In the genomic region with DNA sequence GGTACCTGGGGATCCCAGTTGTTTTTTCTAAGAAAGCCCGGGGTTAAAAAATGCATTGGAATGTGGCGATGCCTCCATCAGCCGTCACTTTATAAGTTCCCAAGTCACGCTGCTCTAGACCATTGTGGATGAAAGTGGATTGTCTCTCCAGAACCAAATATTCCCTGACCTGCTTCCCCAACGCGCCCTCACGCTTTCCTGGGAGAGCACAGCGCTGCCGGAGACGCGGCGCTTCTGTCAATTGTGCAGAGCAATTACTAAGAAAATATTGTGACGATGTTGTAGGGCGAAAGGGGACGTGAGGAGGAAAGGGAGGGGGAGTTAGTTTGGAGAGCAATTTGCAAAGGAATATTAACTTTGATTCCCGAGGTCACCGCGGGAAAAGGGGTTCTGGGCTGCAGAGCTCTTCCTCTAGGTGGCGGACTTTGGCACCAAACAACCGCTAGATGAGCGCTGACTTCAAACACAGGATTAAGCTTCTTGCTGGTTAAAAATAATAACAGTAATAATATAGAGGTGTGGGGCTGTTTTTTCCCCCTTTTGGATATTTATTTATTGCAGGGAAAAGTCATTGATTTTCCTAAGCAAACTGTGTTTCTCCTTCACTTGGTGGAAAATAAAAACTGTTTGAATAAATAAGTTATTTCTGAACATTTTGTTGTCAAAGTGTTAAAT, we compare ENCODE assay signal across 9 cellular contexts. TPM values are rescaled to one million over a fixed set of nuclear protein-coding genes. Genes with fewer than 3 reads are reported as not detected.
DNase-seq lines count a peak whose midpoint lies in the region; ATAC-seq, FAIRE-seq and TF ChIP-seq lines count a peak whose summit lies in the region.
"Had no signal": no experiment of that assay in that cellular context is flagged by ENCODE, and none has a peak within 500 bp of the region (broad histone marks: within the 10 kb centered on the region; RNA-seq: fewer than 3 reads in every experiment).

No MANE protein-coding gene starts in this region.

- peaks cover 2% of the 10 kb centered on the region for H3K36me3 Mint-ChIP-seq in activated CD4-positive, alpha-beta T cell treated with anti-CD3 and anti-CD28 coated beads, Interleukin-2, amount 10 ng/mL, durations not matched to agents 7 days and 5 days (ENCODE audit: low read depth)

- BruUV-seq in GM12878 (replicated peaks; lab: Mats Ljungman, UMichigan), result no TSS peak

- peak; percentile 81 for TF ChIP-seq CTCF in BE2C (IDR thresholded peaks at IDR 0.05; ENCODE audit: low read depth, low read length)
- peak; percentile 49 to 62 (median 54); a peak in 5 of 6 replicates for TF ChIP-seq CTCF in GM12878 (IDR thresholded peaks at IDR 0.05 in 2 of 3, conservative IDR thresholded peaks at IDR 0.05 in 1 of 3; ENCODE audit: control insufficient read depth in 2 of 3, extremely low read depth in 1 of 3, insufficient read depth in 1 of 3, low read depth in 3 of 3, low read length in 3 of 3)
- peak in 3 of 4 donors; percentile 52 to 57 (median 53) for TF ChIP-seq CTCF in right lobe of liver (IDR thresholded peaks at IDR 0.05)

- H3K4me1 Mint-ChIP-seq in activated CD4-positive, alpha-beta T cell treated with anti-CD3 and anti-CD28 coated beads, Interleukin-2, amount 10 ng/mL, durations not matched to agents 7 days and 5 days, result no peaks in the 10 kb centered on the region

- no peak overlapping the region for H3K27ac Mint-ChIP-seq in activated CD4-positive, alpha-beta T cell treated with anti-CD3 and anti-CD28 coated beads, Interleukin-2, amount 10 ng/mL, durations not matched to agents 7 days and 5 days

- no peak for TF ChIP-seq EP300 in GM12878 (IDR thresholded peaks at IDR 0.05; ENCODE audit: borderline replicate concordance in 1 of 2, control insufficient read depth in 1 of 2, low read depth in 2 of 2, low read length in 2 of 2)

- H3K79me2 ChIP-seq in GM12878 (ENCODE audit: control insufficient read depth, insufficient read depth, low read length), result no peaks in the 10 kb centered on the region

- RAD21 ChIA-PET in GM12878 (lab: Charles Lee; ENCODE audit: unreplicated experiment), result no interaction called here

- TF ChIP-seq POLR2A in GM12878 (IDR thresholded peaks at IDR 0.05; ENCODE audit: low read depth, low read length), result no peak
- TF ChIP-seq POLR2A in right lobe of liver (IDR thresholded peaks at IDR 0.05), result no peak

- ATAC-seq in GM12878 (peak; percentile 49; the same call in 1 of the 3 replicates), right lobe of liver (peak; percentile 61 to 74 (median 64)), HG03159 (IDR thresholded peaks at IDR 0.05; ENCODE audit: unreplicated experiment) (no peak), GM18498 (IDR thresholded peaks at IDR 0.05; ENCODE audit: unreplicated experiment) (no peak)
- ATAC-seq: right cardiac atrium had no signal

- no peaks in the 10 kb centered on the region for H3K4me1 ChIP-seq in BE2C
- no peaks in the 10 kb centered on the region for H3K4me1 ChIP-seq in GM12878 (ENCODE audit: control insufficient read depth, insufficient read depth, low read length)
- no peaks in the 10 kb centered on the region for H3K4me1 ChIP-seq in right lobe of liver

- no peak overlapping the region for H3K4me2 ChIP-seq in GM12878 (ENCODE audit: control insufficient read depth, insufficient read depth)

- CTCF ChIA-PET in GM12878 (lab: Yijun Ruan, JAX), result interaction anchor here (0.8 to 2.2 kb wide), 8 partner anchors 9 to 1766 kb away, joined by 3 to 5 read pairs (median 4); no protein-coding TSS in a partner anchor
- CTCF ChIA-PET in activated CD4-positive, alpha-beta T cell treated with anti-CD3 and anti-CD28 coated beads, Interleukin-2, amount 10 ng/mL, durations not matched to agents 7 days and 5 days (lab: Charles Lee), result no interaction called here

- H3K4me3 ChIP-seq in BE2C (ENCODE audit: low read depth, low read length) (no peak overlapping the region), GM12878 (no peak overlapping the region), right lobe of liver (no peak overlapping the region)

- FAIRE-seq in GM12878 (lab: Jason Lieb, UNC), result peak; percentile 62

- H3K36me3 ChIP-seq in BE2C, result no peaks in the 10 kb centered on the region
- H3K36me3 ChIP-seq in GM12878 (ENCODE audit: control insufficient read depth in 2 of 2, insufficient read depth in 2 of 2, low read length in 1 of 2), result no peaks in the 10 kb centered on the region
- no peaks in the 10 kb centered on the region for H3K36me3 ChIP-seq in right lobe of liver

- H3K9me3 Mint-ChIP-seq in activated CD4-positive, alpha-beta T cell treated with anti-CD3 and anti-CD28 coated beads, Interleukin-2, amount 10 ng/mL, durations not matched to agents 7 days and 5 days, result no peaks in the 10 kb centered on the region

- no peak overlapping the region for H3K4me3 Mint-ChIP-seq in activated CD4-positive, alpha-beta T cell treated with anti-CD3 and anti-CD28 coated beads, Interleukin-2, amount 10 ng/mL, durations not matched to agents 7 days and 5 days

- TF ChIP-seq RAD21 in GM12878 (IDR thresholded peaks at IDR 0.05; ENCODE audit: insufficient read depth, low read depth, low read length), result peak; percentile 72

- POLR2A ChIA-PET in GM12878 (lab: Charles Lee), result no interaction called here
- POLR2A ChIA-PET in activated CD4-positive, alpha-beta T cell treated with anti-CD3 and anti-CD28 coated beads, Interleukin-2, amount 10 ng/mL, durations not matched to agents 7 days and 5 days (lab: Charles Lee), result no interaction called here

- H3K9ac ChIP-seq in GM12878 (ENCODE audit: control insufficient read depth, insufficient read depth, low read length), result no peak overlapping the region

- DNase-seq in BE2C (peak; percentile 39), HT-29 (ENCODE audit: low spot score) (peak; percentile 25), GM12878 (ENCODE audit: low read depth, low spot score) (no peak), right lobe of liver (no peak), SKM-1 (lab: John Stamatoyannopoulos, UW; ENCODE audit: unreplicated experiment) (no peak)
- DNase-seq in activated CD4-positive, alpha-beta T cell treated with anti-CD3 and anti-CD28 coated beads, Interleukin-2, amount 10 ng/mL, durations not matched to agents 7 days and 5 days, result no peak
- DNase-seq: right cardiac atrium had no signal

- H3K27me3 Mint-ChIP-seq in activated CD4-positive, alpha-beta T cell treated with anti-CD3 and anti-CD28 coated beads, Interleukin-2, amount 10 ng/mL, durations not matched to agents 7 days and 5 days, result peaks cover 65% of the 10 kb centered on the region

- WGBS in GM12878 (ENCODE audit: insufficient coverage, insufficient replicate concordance, low lambda C conversion rate, missing lambda C conversion rate), result 22% methylated on average over 18 of the region's 21 CpGs
- 2% methylated on average over 19 of the region's 21 CpGs for WGBS in right lobe of liver (ENCODE audit: insufficient coverage, low coverage, low lambda C conversion rate, missing lambda C conversion rate)

- intact Hi-C loops in GM12878 (cut with micrococcal nuclease; ENCODE audit: unreplicated experiment) (loop anchor here (10.0 kb wide), 1 partner anchor 1248 kb away; no protein-coding TSS in a partner anchor), right lobe of liver (cut with DNase I) (loop anchor here in 1 of 2 donors (10.0 kb wide), 1 partner anchor 778 kb away; no protein-coding TSS in a partner anchor)

- in situ Hi-C loops in GM12878 (cut with MboI), result loop anchor here (5.0 to 25.0 kb wide), 3 partner anchors 455 to 1680 kb away; no protein-coding TSS in a partner anchor

- no peak overlapping the region for H2AFZ ChIP-seq in GM12878 (ENCODE audit: control insufficient read depth, low read depth, low read length)

- H3K27me3 ChIP-seq in BE2C, result peaks cover 71% of the 10 kb centered on the region
- peaks cover 0 to 14% of the 10 kb centered on the region in 2 experiments; a peak in 2 of 4 replicates for H3K27me3 ChIP-seq in GM12878 (replicated peaks in 1 of 2; ENCODE audit: control insufficient read depth in 2 of 2, insufficient read depth in 2 of 2, low read length in 1 of 2)
- H3K27me3 ChIP-seq in right lobe of liver, result peaks cover 11 to 34% of the 10 kb centered on the region in 2 donors

- H3K27ac ChIP-seq in GM12878 (ENCODE audit: control insufficient read depth, insufficient read depth) (no peak overlapping the region), right lobe of liver (no peak overlapping the region)

- SMC1A ChIA-PET in GM12878 (lab: Charles Lee; ENCODE audit: uncharacterized antibody, unreplicated experiment), result no interaction called here

- H3K9me3 ChIP-seq in BE2C, result no peaks in the 10 kb centered on the region
- H3K9me3 ChIP-seq in GM12878 (replicated peaks; ENCODE audit: control insufficient read depth, insufficient read depth, low read length), result no peaks in the 10 kb centered on the region
- H3K9me3 ChIP-seq in right lobe of liver, result no peaks in the 10 kb centered on the region

- H4K20me1 ChIP-seq in GM12878 (ENCODE audit: control insufficient read depth, insufficient read depth), result no peaks in the 10 kb centered on the region

TF ChIP-seq in GM12878, 131 proteins besides CTCF, POLR2A, EP300 and RAD21 (continues in another document):
- TF ChIP-seq MEF2B (IDR thresholded peaks at IDR 0.05; ENCODE audit: partially characterized antibody, poor library complexity, severe bottlenecking), result no peak

RNA-seq across cellular contexts. Expression of a gene that starts 9.6 kb away (rescaled TPM):
- polyA plus RNA-seq in BE2C (2012; ENCODE audit: insufficient read depth, insufficient read length, low read depth), result not detected
- total RNA-seq in HT-29 (2014; rRNA removed; shearing (Covaris generic)), result not detected in 2 replicates
- total RNA-seq in GM12878 (2013; cell fraction: nucleolus; rRNA removed), result 0.06 and 0.12 TPM in 2 replicates
- total RNA-seq in GM12878 (2014; rRNA removed) (0.05 and 0.06 TPM in 2 replicates), GM12878 (2014; rRNA removed; fragmentation: Illumina TruSeq; extraction: Trizol) (0.04 and 0.05 TPM in 2 replicates), GM12878 (2021) (0.32 and 0.44 TPM in 2 replicates), right lobe of liver (not detected)
- not detected for polyA plus RNA-seq in GM12878 (2011; ENCODE audit: low read depth)
- polyA plus RNA-seq in GM12878 (2011; rRNA removed) (not detected in 2 replicates), GM12878 (2014; fragmentation: Illumina TruSeq; extraction: Trizol) (0.07 TPM in 1 of 2 replicates, not detected in the other), GM12878 (2014; fragmentation: Nextera tagmentation; extraction: Ambion mirVana) (under 1 TPM; 0.05 to 0.13 TPM), GM12878 (2014; rRNA removed) (0.13 and 0.19 TPM in 2 replicates), GM12878 (2016; fragmentation: Nextera tagmentation; extraction: Ambion mirVana) (under 1 TPM; 0.04 TPM)
- polyA plus RNA-seq in GM12878 (2011; cell fraction: cytosol; rRNA removed), result 0.02 TPM in 1 of 2 replicates, not detected in the other
- 0.13 and 0.19 TPM in 2 replicates for polyA plus RNA-seq in GM12878 (2011; cell fraction: nucleus; rRNA removed)
- 0.04 and 0.07 TPM in 2 replicates for polyA plus RNA-seq in GM12878 (2012)
- not detected in 2 replicates for polyA minus RNA-seq in GM12878 (2011; rRNA and poly(A)+ RNA removed)
- polyA minus RNA-seq in GM12878 (2011; cell fraction: cytosol; rRNA and poly(A)+ RNA removed), result not detected in 2 replicates
- polyA minus RNA-seq in GM12878 (2011; cell fraction: nucleus; rRNA and poly(A)+ RNA removed), result not detected in 2 replicates
- total RNA-seq in activated CD4-positive, alpha-beta T cell treated with anti-CD3 and anti-CD28 coated beads, Interleukin-2, amount 10 ng/mL, durations not matched to agents 7 days and 5 days, result not detected
- total RNA-seq: right cardiac atrium had no signal

Comparison
In these comparisons a context has a peak if more than half of its experiments do, and no peak if none do; other contexts are left out.
1. DNase-seq: peak in BE2C (single experiment) and HT-29 (single experiment); none in GM12878 (single experiment), right lobe of liver (0 of 3), SKM-1 (single experiment) and activated CD4-positive, alpha-beta T cell treated with anti-CD3 and anti-CD28 coated beads, Interleukin-2, amount 10 ng/mL, durations not matched to agents 7 days and 5 days (single experiment).
2. ATAC-seq: peak in GM12878 (single experiment) and right lobe of liver (4 of 4); none in HG03159 (single experiment) and GM18498 (single experiment).
3. Peak in every context shown above with its lines, with median percentiles within 50 percentile points of each other: CTCF ChIP-seq.